Comparison of ENCODE assay signal across 19 cellular contexts in the genomic region with DNA sequence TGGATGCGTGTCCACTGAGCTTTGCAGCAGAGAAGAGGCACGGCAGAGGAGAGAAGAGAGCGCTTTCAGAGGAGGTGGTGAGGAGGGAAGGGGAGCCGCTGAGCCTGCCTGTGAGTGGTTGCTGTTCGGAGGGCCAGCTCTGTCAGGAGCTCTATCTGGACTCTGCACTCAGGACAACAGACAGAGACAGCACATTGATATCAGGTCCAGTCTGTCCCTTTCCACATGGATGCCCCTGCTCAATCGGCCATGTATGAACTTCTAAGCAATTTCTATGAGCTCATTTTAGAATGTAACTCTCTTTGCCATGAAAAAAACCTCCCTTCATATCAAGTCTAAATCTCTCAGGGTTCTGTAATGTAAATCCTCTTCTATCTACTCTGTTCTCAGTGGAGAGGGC.
"Had no signal": no experiment of that assay in that cellular context is flagged by ENCODE, and none has a peak within 500 bp of the region (broad histone marks: within the 10 kb centered on the region; RNA-seq: fewer than 3 reads in every experiment).

No MANE protein-coding gene starts in this region.

- H3K9me3 ChIP-seq: ascending aorta, left lung, upper lobe of right lung had no signal

- DNase-seq: activated CD4-positive, alpha-beta T cell treated with anti-CD3 and anti-CD28 coated beads, Interleukin-2, amount 50 U/mL, for 1 hour; activated gamma-delta T cell; activated T-cell treated with anti-CD3 and anti-CD28 coated beads, Interleukin-2, amount 50 U/mL, for 72 hours; effector memory CD8-positive, alpha-beta T cell; foreskin fibroblast; islet precursor cell; left lung; mammary epithelial cell; stimulated activated CD4-positive, alpha-beta T cell treated with anti-CD3 and anti-CD28 coated beads, Interleukin-12 subunit alpha, Interleukin-12 subunit beta, amount 100 ng/mL, for 4 hours; stimulated activated CD4-positive, alpha-beta T cell treated with anti-CD3 and anti-CD28 coated beads, Interleukin-1b, Interleukin-23, amount 100 ng/mL, for 48 hours; stimulated activated CD8-positive, alpha-beta memory T cell treated with anti-CD3 and anti-CD28 coated beads, Interleukin-4, amount 100 ng/mL, for 48 hours; stimulated activated naive CD4-positive, alpha-beta T cell; upper lobe of right lung had no signal

- H3K4me2 ChIP-seq: hepatocyte had no signal

- H3K36me3 ChIP-seq: ascending aorta, left lung, upper lobe of right lung had no signal

- H3K9me3 Mint-ChIP-seq: activated naive CD4-positive, alpha-beta T cell treated with anti-CD3 and anti-CD28 coated beads, Interleukin-2, amount 50 U/mL, for 24 hours; T-helper 1 cell treated with Interleukin-12 subunit alpha and Interleukin-12 subunit beta and Interleukin-4 antibody, amounts not matched to agents 30 μg/mL and 1 μg/mL, for 36 hours had no signal

- H3K27ac Mint-ChIP-seq: activated naive CD4-positive, alpha-beta T cell treated with anti-CD3 and anti-CD28 coated beads, Interleukin-2, amount 50 U/mL, for 24 hours; activated T-cell treated with anti-CD3 and anti-CD28 coated beads, Interleukin-2, amount 50 U/mL, for 72 hours; effector memory CD8-positive, alpha-beta T cell; T-helper 1 cell treated with Interleukin-12 subunit alpha and Interleukin-12 subunit beta and Interleukin-4 antibody, amounts not matched to agents 30 μg/mL and 1 μg/mL, for 36 hours had no signal

- H3K27ac ChIP-seq: ascending aorta, hepatocyte, left lung, parathyroid adenoma, upper lobe of right lung had no signal

- H3K4me3 Mint-ChIP-seq: activated naive CD4-positive, alpha-beta T cell treated with anti-CD3 and anti-CD28 coated beads, Interleukin-2, amount 50 U/mL, for 24 hours; activated T-cell treated with anti-CD3 and anti-CD28 coated beads, Interleukin-2, amount 50 U/mL, for 72 hours; effector memory CD8-positive, alpha-beta T cell; T-helper 1 cell treated with Interleukin-12 subunit alpha and Interleukin-12 subunit beta and Interleukin-4 antibody, amounts not matched to agents 30 μg/mL and 1 μg/mL, for 36 hours had no signal

- H3K4me3 ChIP-seq: ascending aorta, hepatocyte, left lung, upper lobe of right lung had no signal

- H3K4me1 Mint-ChIP-seq: activated naive CD4-positive, alpha-beta T cell treated with anti-CD3 and anti-CD28 coated beads, Interleukin-2, amount 50 U/mL, for 24 hours had no signal

- H3K4me1 ChIP-seq: ascending aorta, left lung, parathyroid adenoma, upper lobe of right lung had no signal

- H2AFZ ChIP-seq: hepatocyte, parathyroid adenoma had no signal

- H3K36me3 Mint-ChIP-seq: activated naive CD4-positive, alpha-beta T cell treated with anti-CD3 and anti-CD28 coated beads, Interleukin-2, amount 50 U/mL, for 24 hours had no signal

- H3K9ac ChIP-seq: parathyroid adenoma had no signal

- ATAC-seq: activated CD4-positive, CD25-positive, alpha-beta regulatory T cell treated with anti-CD3 and anti-CD28 coated beads, Interleukin-2, amount 50 U/mL, for 24 hours; activated T-cell treated with anti-CD3 and anti-CD28 coated beads, Interleukin-2, amount 50 U/mL, for 72 hours; effector memory CD8-positive, alpha-beta T cell; left lung; upper lobe of right lung had no signal

- H3K27me3 ChIP-seq: ascending aorta, hepatocyte, left lung, upper lobe of right lung had no signal
